Comparison of ENCODE assay signal across 10 cellular contexts in the genomic region with DNA sequence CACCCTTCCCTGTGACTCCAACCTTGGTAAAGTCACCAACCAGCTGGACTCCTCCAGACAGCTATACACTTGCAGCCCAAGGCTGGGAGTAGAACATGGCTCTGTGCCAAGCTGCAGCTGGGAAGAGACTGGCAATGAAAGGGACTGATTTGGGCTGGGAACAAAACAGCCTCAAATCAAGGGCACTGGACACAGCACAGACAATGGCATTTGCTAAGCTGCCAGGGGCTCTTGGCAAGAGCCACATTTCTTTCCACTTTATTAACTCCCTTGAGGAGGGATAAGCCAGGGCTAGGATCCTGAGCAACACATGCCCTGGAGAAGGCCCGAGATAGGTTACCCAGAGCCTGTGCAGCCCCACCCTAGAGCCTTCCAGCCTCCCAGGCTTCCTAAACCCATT. TPM values are rescaled to one million over a fixed set of nuclear protein-coding genes. Genes with fewer than 3 reads are reported as not detected.
A peak's percentile ranks its signal among the peaks of the same experiment; 100 is the strongest.
DNase-seq lines count a peak whose midpoint lies in the region; ATAC-seq, FAIRE-seq and TF ChIP-seq lines count a peak whose summit lies in the region.
"Had no signal": no experiment of that assay in that cellular context is flagged by ENCODE, and none has a peak within 500 bp of the region (broad histone marks: within the 10 kb centered on the region; RNA-seq: fewer than 3 reads in every experiment).

No MANE protein-coding gene starts in this region.

- no peak for TF ChIP-seq POLR2A in esophagus squamous epithelium (IDR thresholded peaks at IDR 0.05)

- H3K36me3 ChIP-seq in esophagus squamous epithelium (no peaks in the 10 kb centered on the region), upper lobe of right lung (no peaks in the 10 kb centered on the region)

- no peak for TF ChIP-seq CTCF in esophagus squamous epithelium (IDR thresholded peaks at IDR 0.05)
- TF ChIP-seq CTCF in upper lobe of right lung (IDR thresholded peaks at IDR 0.05): no peak

- FAIRE-seq in frontal cortex (lab: Jason Lieb, UNC): no peak

- H3K27ac ChIP-seq in esophagus squamous epithelium (peak overlapping the region in 2 of 4 donors; percentile 5 to 36), upper lobe of right lung (no peak overlapping the region)

- intact Hi-C loops in esophagus squamous epithelium (cut with DNase I) (no loop called here), upper lobe of right lung (cut with DNase I) (no loop called here)

- no peak for ATAC-seq in upper lobe of right lung
- no peak for ATAC-seq in GM18517 (IDR thresholded peaks at IDR 0.05; ENCODE audit: unreplicated experiment)

- H3K9me3 ChIP-seq in esophagus squamous epithelium (no peaks in the 10 kb centered on the region), upper lobe of right lung (no peaks in the 10 kb centered on the region)

- H3K27me3 ChIP-seq in esophagus squamous epithelium (no peaks in the 10 kb centered on the region), upper lobe of right lung (no peaks in the 10 kb centered on the region)

- no peak overlapping the region for H3K4me3 ChIP-seq in esophagus squamous epithelium
- H3K4me3 ChIP-seq in upper lobe of right lung: no peak overlapping the region

- H3K4me1 ChIP-seq in esophagus squamous epithelium (peaks cover 0 to 8% (median 0%) of the 10 kb centered on the region in 3 donors), upper lobe of right lung (no peaks in the 10 kb centered on the region)

- DNase-seq in NCI-H1105 (lab: John Stamatoyannopoulos, UW) (peak; percentile 74), SHP77 treated with DMSO at 0.1 percent for 48 hours (lab: John Stamatoyannopoulos, UW) (peak; percentile 62), frontal cortex (ENCODE audit: low spot score in 2 of 2) (peak; percentile 46 to 54), retina (peak; percentile 20), esophagus squamous epithelium (lab: John Stamatoyannopoulos, UW) (no peak), upper lobe of right lung (no peak), SKM-1 (lab: John Stamatoyannopoulos, UW; ENCODE audit: unreplicated experiment) (no peak)
- DNase-seq: effector CD8-positive, alpha-beta T cell; SIG-M5 had no signal

- WGBS in esophagus squamous epithelium, 2 donors: 14 to 25% methylated on average over 1 of the region's 1 CpG

RNA-seq across cellular contexts. Expression of a gene that starts 12.0 kb away (rescaled TPM):
- total RNA-seq in frontal cortex (163 TPM), esophagus squamous epithelium (1 to 10 TPM in 3 of 4 donors, under 1 TPM in 1; 0.87 to 5.3 (median 2.7) TPM), upper lobe of right lung (8.9 TPM)

RNA-seq across cellular contexts. Expression of a gene that starts 14.4 kb away (rescaled TPM):
- 42.8 TPM for total RNA-seq in frontal cortex
- 10 to 100 TPM; 12.2 to 32.8 (median 18.7) TPM for total RNA-seq in esophagus squamous epithelium
- 49.5 TPM for total RNA-seq in upper lobe of right lung

RNA-seq across cellular contexts. Expression of a gene that starts 39.8 kb away (rescaled TPM):
- 33.8 TPM for total RNA-seq in frontal cortex
- total RNA-seq in esophagus squamous epithelium: 10 to 100 TPM; 35.3 to 55.4 (median 42.6) TPM
- 49.9 TPM for total RNA-seq in upper lobe of right lung

Comparison
In these comparisons a context has a peak if more than half of its experiments do, and no peak if none do; other contexts are left out.
1. DNase-seq: peak in NCI-H1105 (single experiment), SHP77 treated with DMSO at 0.1 percent for 48 hours (single experiment), frontal cortex (2 of 2) and retina (single experiment); none in esophagus squamous epithelium (single experiment), upper lobe of right lung (single experiment) and SKM-1 (single experiment).
2. RNA of a gene that starts 12.0 kb away (total RNA-seq): 163 TPM in frontal cortex (single experiment); 8.9 TPM in upper lobe of right lung (single experiment) and 0.87 to 5.3 TPM in esophagus squamous epithelium; every median in the first group is over 10 times any median in the second.